Comparison of ENCODE assay signal across 30 cellular contexts in genomic region chr2:134315471-134315870, GRCh38.
"Had no signal": no experiment of that assay in that cellular context is flagged by ENCODE, and none has a peak within 500 bp of the region (broad histone marks: within the 10 kb centered on the region; RNA-seq: fewer than 3 reads in every experiment).

No MANE protein-coding gene starts in this region.

- ATAC-seq: foreskin keratinocyte; gastroesophageal sphincter; left colon; mucosa of descending colon; naive thymus-derived CD8-positive, alpha-beta T cell; sciatic nerve; stimulated activated naive B cell treated with anti-CD40 and anti-IgM and Interleukin-4, amounts not matched to agents 10 μg/mL and 1 μg/mL and 100 μg/mL, for 72 hours had no signal

- H3K27ac Mint-ChIP-seq: immature natural killer cell; mesothelial cell of epicardium; stimulated activated naive B cell treated with anti-CD40 and anti-IgM and Interleukin-4, amounts not matched to agents 10 μg/mL and 1 μg/mL and 100 μg/mL, for 72 hours; stimulated activated naive CD8-positive, alpha-beta T cell treated with anti-CD3 and anti-CD28 coated beads, Interleukin-15, Interleukin-2, amounts not matched to agents 100 ng/mL and 50 ng/mL, for 24 hours had no signal

- H3K4me3 ChIP-seq: coronary artery, esophagus muscularis mucosa, gastroesophageal sphincter, lung, mucosa of descending colon, prostate gland, right atrium auricular region, skin epidermis, spleen, thoracic aorta, tibial nerve, upper lobe of left lung had no signal

- H3K27me3 ChIP-seq: esophagus muscularis mucosa, foreskin keratinocyte, gastroesophageal sphincter, right atrium auricular region, spleen, tibial nerve, upper lobe of left lung had no signal

- H3K9me3 Mint-ChIP-seq: memory B cell; mesothelial cell of epicardium; naive thymus-derived CD8-positive, alpha-beta T cell; nephron progenitor cell; stimulated activated naive B cell treated with anti-CD40 and anti-IgM and Interleukin-4, amounts not matched to agents 10 μg/mL and 1 μg/mL and 100 μg/mL, for 72 hours; stimulated activated naive CD8-positive, alpha-beta T cell treated with anti-CD3 and anti-CD28 coated beads, Interleukin-15, Interleukin-2, amounts not matched to agents 100 ng/mL and 50 ng/mL, for 24 hours had no signal

- H3K4me1 ChIP-seq: foreskin keratinocyte, prostate gland had no signal

- DNase-seq: dermis blood vessel endothelial cell; effector memory CD4-positive, alpha-beta T cell; foreskin keratinocyte; hypothalamus; immature natural killer cell; islet precursor cell; kidney glomerular epithelial cell; left colon; mucosa of descending colon; naive thymus-derived CD8-positive, alpha-beta T cell; nephron progenitor cell; nucleus accumbens; spleen; stimulated activated CD4-positive, alpha-beta T cell treated with anti-CD3 and anti-CD28 coated beads, Interleukin-15, amount 100 ng/mL, for 24 hours; stimulated activated CD4-positive, alpha-beta T cell treated with anti-CD3 and anti-CD28 coated beads, Interleukin-2, amount 100 ng/mL, for 48 hours; stimulated activated naive B cell treated with anti-CD40 and anti-IgM and Interleukin-4, amounts not matched to agents 10 μg/mL and 1 μg/mL and 100 μg/mL, for 72 hours; upper lobe of left lung had no signal

- H3K36me3 ChIP-seq: prostate gland, thoracic aorta had no signal

- H3K4me3 Mint-ChIP-seq: immature natural killer cell; memory B cell; mesothelial cell of epicardium; naive thymus-derived CD8-positive, alpha-beta T cell; nephron progenitor cell; stimulated activated naive B cell treated with anti-CD40 and anti-IgM and Interleukin-4, amounts not matched to agents 10 μg/mL and 1 μg/mL and 100 μg/mL, for 72 hours; stimulated activated naive CD8-positive, alpha-beta T cell treated with anti-CD3 and anti-CD28 coated beads, Interleukin-15, Interleukin-2, amounts not matched to agents 100 ng/mL and 50 ng/mL, for 24 hours had no signal

- H3K9me3 ChIP-seq: esophagus muscularis mucosa, gastroesophageal sphincter, mucosa of descending colon, prostate gland, right atrium auricular region, spleen, thoracic aorta, tibial nerve, upper lobe of left lung had no signal

- H3K27me3 Mint-ChIP-seq: memory B cell; naive thymus-derived CD8-positive, alpha-beta T cell; stimulated activated naive B cell treated with anti-CD40 and anti-IgM and Interleukin-4, amounts not matched to agents 10 μg/mL and 1 μg/mL and 100 μg/mL, for 72 hours; stimulated activated naive CD8-positive, alpha-beta T cell treated with anti-CD3 and anti-CD28 coated beads, Interleukin-15, Interleukin-2, amounts not matched to agents 100 ng/mL and 50 ng/mL, for 24 hours had no signal

- H3K27ac ChIP-seq: coronary artery, esophagus muscularis mucosa, foreskin keratinocyte, gastroesophageal sphincter, prostate gland, spleen, thoracic aorta, tibial nerve, upper lobe of left lung had no signal
